Comparison of ENCODE assay signal across 22 cellular contexts in the genomic region with DNA sequence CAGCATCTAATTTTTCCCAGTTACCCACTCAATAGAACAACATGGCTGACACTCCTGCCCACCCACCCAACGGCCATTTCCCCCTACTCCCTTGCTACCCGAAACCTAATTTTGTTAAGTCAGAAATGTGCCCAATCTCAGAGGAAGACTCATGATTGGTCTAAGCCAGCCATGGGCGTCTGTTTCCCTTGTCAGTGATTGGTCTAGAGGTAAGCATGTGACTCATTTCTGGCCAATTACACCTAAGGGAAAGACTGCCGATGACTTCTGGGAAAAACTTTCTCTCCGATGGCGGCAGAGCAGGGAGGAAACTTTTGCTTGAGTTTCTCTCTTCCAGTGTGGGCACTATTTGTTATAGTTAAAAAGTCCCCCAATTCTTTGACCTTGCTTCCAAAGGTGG.
"Had no signal": no experiment of that assay in that cellular context is flagged by ENCODE, and none has a peak within 500 bp of the region (broad histone marks: within the 10 kb centered on the region; RNA-seq: fewer than 3 reads in every experiment).

No MANE protein-coding gene starts in this region.

- FAIRE-seq: astrocyte had no signal

- H3K9me2 ChIP-seq: SK-N-SH had no signal

- H3K27ac ChIP-seq: brain microvascular endothelial cell, cardiac muscle cell had no signal

- DNase-seq: activated CD4-positive, alpha-beta T cell treated with anti-CD3 and anti-CD28 coated beads for 4 hours; activated CD8-positive, alpha-beta memory T cell treated with anti-CD3 and anti-CD28 coated beads, Interleukin-2, amount 50 U/mL, for 4 hours; activated CD8-positive, alpha-beta T cell treated with anti-CD3 and anti-CD28 coated beads for 36 hours; activated gamma-delta T cell treated with Interleukin-2 at 50 U/mL for 16 hours; activated T-cell treated with anti-CD3 and anti-CD28 coated beads, Interleukin-2, amount 50 U/mL, for 72 hours; brain microvascular endothelial cell; KG1; NCI-H1092; NCI-H1417; NCI-H1694; NCI-H2029; NCI-H345; NCI-H510A; NCI-H526 treated with DMSO at 0.1 percent for 48 hours; NCI-H82; SK-N-SH had no signal

- H3K4me1 Mint-ChIP-seq: activated naive CD4-positive, alpha-beta T cell treated with anti-CD3 and anti-CD28 coated beads, Interleukin-2, amount 50 U/mL, for 24 hours had no signal

- H3K27me3 Mint-ChIP-seq: activated naive CD4-positive, alpha-beta T cell treated with anti-CD3 and anti-CD28 coated beads, Interleukin-2, amount 50 U/mL, for 24 hours had no signal

- H3K36me3 ChIP-seq: brain microvascular endothelial cell, cardiac muscle cell had no signal

- H3K4me2 ChIP-seq: SK-N-SH had no signal

- H3K27ac Mint-ChIP-seq: activated CD8-positive, alpha-beta T cell treated with anti-CD3 and anti-CD28 coated beads for 36 hours; activated T-cell treated with anti-CD3 and anti-CD28 coated beads, Interleukin-2, amount 50 U/mL, for 72 hours; activated T-helper 2 cell treated with anti-CD3 and anti-CD28 coated beads, Interferon-gamma antibody, Interleukin-2, Interleukin-4, amounts not matched to agents 10 μg/mL and 5 μg/mL and 100 μg/mL, durations not matched to agents 14 hours and 24 hours and 36 hours; T-helper 2 cell treated with Interferon-gamma antibody and Interleukin-4, amounts not matched to agents 5 μg/mL and 100 μg/mL, for 36 hours had no signal

- H3K4me3 Mint-ChIP-seq: activated CD8-positive, alpha-beta T cell treated with anti-CD3 and anti-CD28 coated beads for 36 hours; activated naive CD4-positive, alpha-beta T cell treated with anti-CD3 and anti-CD28 coated beads, Interleukin-2, amount 50 U/mL, for 24 hours; activated T-cell treated with anti-CD3 and anti-CD28 coated beads, Interleukin-2, amount 50 U/mL, for 72 hours; T-helper 2 cell treated with Interferon-gamma antibody and Interleukin-4, amounts not matched to agents 5 μg/mL and 100 μg/mL, for 36 hours had no signal

- ATAC-seq: activated CD4-positive, CD25-positive, alpha-beta regulatory T cell treated with anti-CD3 and anti-CD28 coated beads, Interleukin-2, amount 50 U/mL, for 24 hours; activated CD8-positive, alpha-beta T cell treated with anti-CD3 and anti-CD28 coated beads for 36 hours; activated T-cell treated with anti-CD3 and anti-CD28 coated beads, Interleukin-2, amount 50 U/mL, for 72 hours had no signal

- H3K9ac ChIP-seq: SK-N-SH had no signal

- H3K36me3 Mint-ChIP-seq: activated naive CD4-positive, alpha-beta T cell treated with anti-CD3 and anti-CD28 coated beads, Interleukin-2, amount 50 U/mL, for 24 hours had no signal

- H3K9me3 Mint-ChIP-seq: activated CD8-positive, alpha-beta T cell treated with anti-CD3 and anti-CD28 coated beads for 36 hours; activated naive CD4-positive, alpha-beta T cell treated with anti-CD3 and anti-CD28 coated beads, Interleukin-2, amount 50 U/mL, for 24 hours; activated T-cell treated with anti-CD3 and anti-CD28 coated beads, Interleukin-2, amount 50 U/mL, for 72 hours; activated T-helper 2 cell treated with anti-CD3 and anti-CD28 coated beads, Interferon-gamma antibody, Interleukin-2, Interleukin-4, amounts not matched to agents 10 μg/mL and 5 μg/mL and 100 μg/mL, durations not matched to agents 14 hours and 24 hours and 36 hours; T-helper 2 cell treated with Interferon-gamma antibody and Interleukin-4, amounts not matched to agents 5 μg/mL and 100 μg/mL, for 36 hours had no signal

- H3K9me3 ChIP-seq: SK-N-SH had no signal

- H3K4me3 ChIP-seq: cardiac muscle cell had no signal
